Comparison of ENCODE assay signal across 10 cellular contexts in genomic region chr19:20079487-20079886, GRCh38. TPM values are rescaled to one million over a fixed set of nuclear protein-coding genes. Genes with fewer than 3 reads are reported as not detected.
DNase-seq lines count a peak whose midpoint lies in the region; ATAC-seq and TF ChIP-seq lines count a peak whose summit lies in the region.
"Had no signal": no experiment of that assay in that cellular context is flagged by ENCODE, and none has a peak within 500 bp of the region (broad histone marks: within the 10 kb centered on the region; RNA-seq: fewer than 3 reads in every experiment).

No MANE protein-coding gene starts in this region.

- H3K9me3 ChIP-seq in OCI-LY7 (ENCODE audit: low read length) = peaks cover 6% of the 10 kb centered on the region; the same call in 1 of the 2 replicates
- H3K9me3 ChIP-seq in fibroblast of lung (ENCODE audit: control insufficient read depth, insufficient read depth, low read depth, low read length) = no peaks in the 10 kb centered on the region
- H3K9me3 ChIP-seq: gastroesophageal sphincter had no signal

- DNase-seq in ELF-1 (ENCODE audit: low read depth, low spot score) (peak; percentile 51), OCI-LY7 (ENCODE audit: low spot score) (no peak), fibroblast of lung (ENCODE audit: low read depth in 2 of 2) (peak in 1 of 2 donors; percentile 40), neural crest cell (ENCODE audit: low read depth, low spot score) (no peak), DMS114 treated with DMSO at 0.1 percent for 48 hours (lab: John Stamatoyannopoulos, UW; ENCODE audit: unreplicated experiment) (no peak), GM10266 (ENCODE audit: extremely low spot score) (no peak)

- ATAC-seq in HG02610 (IDR thresholded peaks at IDR 0.05; ENCODE audit: unreplicated experiment) (no peak), HG03521 (IDR thresholded peaks at IDR 0.05; ENCODE audit: unreplicated experiment) (no peak)
- ATAC-seq: activated CD4-positive, CD25-positive, alpha-beta regulatory T cell treated with anti-CD3 and anti-CD28 coated beads, Interleukin-2, amount 50 U/mL, for 24 hours; gastroesophageal sphincter had no signal

- POLR2A ChIA-PET in OCI-LY7 (lab: Charles Lee) = interaction anchor here (0.7 kb wide), 1 partner anchor 183 kb away, joined by 5 read pairs; no protein-coding TSS in a partner anchor

- no peak overlapping the region for H3K27ac ChIP-seq in OCI-LY7 (ENCODE audit: low read depth, low read length, poor library complexity, severe bottlenecking)
- H3K27ac ChIP-seq in fibroblast of lung (ENCODE audit: insufficient read depth, low read length) = no peak overlapping the region

- peaks cover 36% of the 10 kb centered on the region for H3K36me3 ChIP-seq in OCI-LY7 (ENCODE audit: insufficient read depth, low read length)
- H3K36me3 ChIP-seq in fibroblast of lung (ENCODE audit: control insufficient read depth, insufficient read depth, low read length) = no peaks in the 10 kb centered on the region
- H3K36me3 ChIP-seq: gastroesophageal sphincter had no signal

- peak overlapping the region; percentile 76 for H3K4me3 Mint-ChIP-seq in neural crest cell

- H2AFZ ChIP-seq in OCI-LY7 (ENCODE audit: low read length) = no peak overlapping the region
- H2AFZ ChIP-seq in fibroblast of lung (ENCODE audit: low read length) = peak overlapping the region; percentile 68

- no peaks in the 10 kb centered on the region for H3K27me3 ChIP-seq in fibroblast of lung (ENCODE audit: control insufficient read depth, insufficient read depth, low read length)
- H3K27me3 ChIP-seq: gastroesophageal sphincter had no signal

- H3K27me3 Mint-ChIP-seq in neural crest cell (ENCODE audit: low read depth) = no peaks in the 10 kb centered on the region

- no peaks in the 10 kb centered on the region for H3K4me1 ChIP-seq in OCI-LY7 (ENCODE audit: insufficient read depth, low read length, poor library complexity, severe bottlenecking)
- H3K4me1 ChIP-seq in fibroblast of lung (ENCODE audit: control insufficient read depth, extremely low read depth, insufficient read depth, low read length) = peaks cover 4% of the 10 kb centered on the region

- BruUV-seq in OCI-LY7 (replicated peaks; lab: Mats Ljungman, UMichigan) = no TSS peak

- H3K4me2 ChIP-seq in OCI-LY7 (ENCODE audit: low read length) = peak overlapping the region; percentile 78
- H3K4me2 ChIP-seq in fibroblast of lung (ENCODE audit: extremely low read depth, insufficient read depth, low read length) = peak overlapping the region; percentile 76

- H3K36me3 Mint-ChIP-seq in neural crest cell (ENCODE audit: low read depth) = peaks cover 40% of the 10 kb centered on the region

- H3K79me2 ChIP-seq in OCI-LY7 (ENCODE audit: insufficient read depth, low read depth, low read length) (peaks cover 54% of the 10 kb centered on the region), fibroblast of lung (ENCODE audit: control insufficient read depth, insufficient read depth, low read length) (no peaks in the 10 kb centered on the region)

- no peak overlapping the region for H3K9ac ChIP-seq in fibroblast of lung (ENCODE audit: insufficient read depth, low read length)

- intact Hi-C loops in OCI-LY7 (cut with micrococcal nuclease; ENCODE audit: unreplicated experiment) = no loop called here

- peak overlapping the region; percentile 80 for H3K4me3 ChIP-seq in OCI-LY7 (ENCODE audit: low read depth, low read length, poor library complexity, severe bottlenecking)
- peak overlapping the region; percentile 47 to 78 (median 66) for H3K4me3 ChIP-seq in fibroblast of lung (replicated peaks in 1 of 4; ENCODE audit: control extremely low read depth in 1 of 4, insufficient read depth in 1 of 4, low read depth in 3 of 4, low read length in 4 of 4)

- H3K9me3 Mint-ChIP-seq in neural crest cell = peaks cover 4% of the 10 kb centered on the region

- H4K20me1 ChIP-seq in OCI-LY7 (ENCODE audit: insufficient read depth, low read length) (no peaks in the 10 kb centered on the region), fibroblast of lung (ENCODE audit: control insufficient read depth, extremely low read depth, insufficient read depth, low read length) (no peaks in the 10 kb centered on the region)

- no peaks in the 10 kb centered on the region for H3K9me2 ChIP-seq in OCI-LY7 (ENCODE audit: insufficient read depth, low read length)

- no peak overlapping the region for H3K27ac Mint-ChIP-seq in neural crest cell (ENCODE audit: unreplicated experiment)

- CTCF ChIA-PET in OCI-LY7 (lab: Charles Lee; ENCODE audit: unreplicated experiment) = no interaction called here

- H3K4me1 Mint-ChIP-seq in neural crest cell = peaks cover 39% of the 10 kb centered on the region

- no peak for TF ChIP-seq CTCF in OCI-LY7 (conservative IDR thresholded peaks at IDR 0.05; ENCODE audit: low read length)
- no peak for TF ChIP-seq CTCF in fibroblast of lung (conservative IDR thresholded peaks at IDR 0.05 in 1 of 2, IDR thresholded peaks at IDR 0.05 in 1 of 2; ENCODE audit: low read depth in 1 of 2, low read length in 2 of 2)
- no peak for TF ChIP-seq CTCF in neural crest cell (conservative IDR thresholded peaks at IDR 0.05)
- TF ChIP-seq CTCF in GM10266 (IDR thresholded peaks at IDR 0.05; ENCODE audit: control insufficient read depth, insufficient read depth, low read depth, missing control alignments) = no peak

RNA-seq across cellular contexts. Expression of gene ZNF90, which starts 1.7 kb away (rescaled TPM):
- 11.9 and 18.1 TPM in 2 replicates for total RNA-seq in OCI-LY7 (2014; rRNA removed; shearing (Covaris generic))
- total RNA-seq in OCI-LY7 (2022) (27.0 and 27.6 TPM in 2 replicates), fibroblast of lung (1.5 and 2.8 TPM in 2 replicates), neural crest cell (27.3 and 27.4 TPM in 2 replicates)
- 1.3 and 3.2 TPM in 2 replicates for polyA plus RNA-seq in fibroblast of lung
- polyA plus RNA-seq in fibroblast of lung (2012) = 1.0 and 1.7 TPM in 2 replicates
- polyA minus RNA-seq in fibroblast of lung (ENCODE audit: low replicate concordance) = 2.5 TPM in 1 of 2 replicates, not detected in the other

RNA-seq across cellular contexts. Expression of gene ZNF682, which starts 40.2 kb away (rescaled TPM):
- total RNA-seq in OCI-LY7 (2014; rRNA removed; shearing (Covaris generic)) = 9.1 and 10.5 TPM in 2 replicates
- 17.3 and 18.6 TPM in 2 replicates for total RNA-seq in OCI-LY7 (2022)
- 1.3 and 2.5 TPM in 2 replicates for total RNA-seq in fibroblast of lung
- 1.3 and 1.4 TPM in 2 replicates for polyA plus RNA-seq in fibroblast of lung
- polyA plus RNA-seq in fibroblast of lung (2012) = 2.0 and 2.9 TPM in 2 replicates
- polyA minus RNA-seq in fibroblast of lung (ENCODE audit: low replicate concordance) = not detected in 2 replicates
- 25.1 and 26.3 TPM in 2 replicates for total RNA-seq in neural crest cell
